ENCODE assay signal across 19 cellular contexts in the genomic region with DNA sequence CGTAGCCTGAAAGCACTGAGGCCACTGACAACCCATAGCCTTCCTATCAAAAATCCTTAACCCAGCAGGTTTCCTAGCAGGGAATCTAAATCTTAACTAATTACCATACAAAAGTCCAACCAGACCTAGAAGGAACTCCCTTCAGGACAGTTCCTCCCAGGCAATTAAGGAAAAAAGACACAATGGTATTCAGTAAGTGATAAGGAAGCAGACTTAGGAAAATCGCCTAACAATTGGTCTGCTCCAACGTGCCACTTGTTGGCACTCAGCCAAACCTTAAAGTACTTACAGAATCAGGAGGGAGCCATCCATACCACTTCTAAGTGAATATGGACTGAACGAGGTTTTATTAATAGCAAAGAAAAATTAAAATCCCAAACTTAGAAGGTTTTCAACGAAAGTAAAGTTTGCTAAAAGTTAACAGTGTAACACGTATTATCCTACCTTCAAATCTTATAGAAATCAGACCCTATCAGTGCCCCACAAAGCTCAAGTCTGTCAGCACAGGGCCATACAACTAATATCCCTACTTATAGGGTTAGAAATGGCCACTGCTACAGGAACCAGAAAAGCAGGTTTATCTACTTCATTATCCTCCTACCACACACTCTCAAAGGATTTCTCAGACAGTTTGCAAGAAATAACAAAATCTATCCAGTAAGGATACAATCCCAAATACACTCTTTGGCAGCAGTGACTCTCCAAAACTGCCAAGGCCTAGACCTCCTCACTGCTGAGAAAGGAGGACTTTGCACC. TPM values are rescaled to one million over a fixed set of nuclear protein-coding genes. Genes with fewer than 3 reads are reported as not detected.
DNase-seq lines count a peak whose midpoint lies in the region; ATAC-seq lines count a peak whose summit lies in the region.
"Had no signal": no experiment of that assay in that cellular context is flagged by ENCODE, and none has a peak within 500 bp of the region (broad histone marks: within the 10 kb centered on the region; RNA-seq: fewer than 3 reads in every experiment).

No MANE protein-coding gene starts in this region.

- no peak overlapping the region for H2BK120ac ChIP-seq in mesendoderm (ENCODE audit: low read depth, low read length)

- no peak overlapping the region for H2AK5ac ChIP-seq in mesendoderm (ENCODE audit: low read length)

- H3K27me3 ChIP-seq in NT2/D1 (ENCODE audit: insufficient read depth, insufficient read length) (peaks cover 35% of the 10 kb centered on the region), mesendoderm (ENCODE audit: insufficient read depth, low read length, poor library complexity) (no peaks in the 10 kb centered on the region)
- H3K27me3 ChIP-seq: BLaER1, heart right ventricle, SJSA1 had no signal

- peak overlapping the region; percentile 29 for H2BK5ac ChIP-seq in mesendoderm (ENCODE audit: low read length)

- DNase-seq in NCI-H1417 (lab: John Stamatoyannopoulos, UW) (peak; percentile 11 to 66 (median 50)), NCI-H1417 treated with DMSO at 0.1 percent for 48 hours (lab: John Stamatoyannopoulos, UW) (no peak), M059J (ENCODE audit: low read depth) (peak; percentile 1), NT2/D1 (ENCODE audit: low read depth, low spot score) (peak; percentile 61), mesendoderm (peak; percentile 97), activated gamma-delta T cell (lab: John Stamatoyannopoulos, UW) (no peak)
- DNase-seq in stimulated activated naive CD4-positive, alpha-beta T cell treated with Interleukin-2 at 50 U/mL for 16 hours (lab: John Stamatoyannopoulos, UW): no peak
- DNase-seq: activated CD4-positive, alpha-beta T cell treated with anti-CD3 and anti-CD28 coated beads, Interleukin-2, amount 50 U/mL, for 48 hours; activated T-cell treated with anti-CD3 and anti-CD28 coated beads for 4 hours; heart right ventricle; IMR-90; MV-4-11; stimulated activated CD4-positive, alpha-beta T cell treated with anti-CD3 and anti-CD28 coated beads, Interleukin-12 subunit alpha, Interleukin-12 subunit beta, amount 100 ng/mL, for 4 hours; stimulated activated CD8-positive, alpha-beta memory T cell treated with anti-CD3 and anti-CD28 coated beads, Interleukin-4, amount 100 ng/mL, for 48 hours; T-helper 17 cell; WERI-Rb-1 had no signal

- H2BK15ac ChIP-seq in mesendoderm (replicated peaks; ENCODE audit: low read depth): no peak overlapping the region

- H3K4me2 ChIP-seq in mesendoderm (ENCODE audit: low read length): no peak overlapping the region
- H3K4me2 ChIP-seq: BLaER1 had no signal

- no peak overlapping the region for H3K18ac ChIP-seq in mesendoderm (ENCODE audit: low read length)

- no peak overlapping the region for H4K5ac ChIP-seq in mesendoderm (ENCODE audit: low read length)

- peaks cover 66% of the 10 kb centered on the region for H3K9me3 ChIP-seq in NT2/D1 (ENCODE audit: insufficient read depth, low read length)
- H3K9me3 ChIP-seq: SJSA1 had no signal

- no peak overlapping the region for H3K9ac ChIP-seq in NT2/D1 (ENCODE audit: insufficient read length, low read depth)
- no peak overlapping the region for H3K9ac ChIP-seq in mesendoderm (ENCODE audit: low read length)
- H3K9ac ChIP-seq: BLaER1 had no signal

- no peak overlapping the region for H4K8ac ChIP-seq in mesendoderm (ENCODE audit: low read depth, low read length)

- WGBS in mesendoderm (ENCODE audit: extremely low coverage, insufficient coverage, low lambda C conversion rate): no CpG with 5 or more reads among the region's 6 CpGs

- no peak overlapping the region for H3K56ac ChIP-seq in mesendoderm (ENCODE audit: low read length)

- H3K4ac ChIP-seq in mesendoderm (ENCODE audit: low read depth, low read length): no peak overlapping the region

- H3K4me1 ChIP-seq in NT2/D1 (ENCODE audit: insufficient read depth, insufficient read length) (peaks cover 2% of the 10 kb centered on the region), mesendoderm (ENCODE audit: control insufficient read depth, low read depth, low read length) (no peaks in the 10 kb centered on the region)
- H3K4me1 ChIP-seq: BLaER1, heart right ventricle, SJSA1 had no signal

- H3K4me3 ChIP-seq in NT2/D1 (ENCODE audit: insufficient read length, low read depth) (no peak overlapping the region), mesendoderm (ENCODE audit: low read length) (no peak overlapping the region)
- H3K4me3 ChIP-seq: BLaER1, heart right ventricle, SJSA1 had no signal

- H3K23ac ChIP-seq in mesendoderm (ENCODE audit: low read length): no peak overlapping the region

- H3K79me2 ChIP-seq in mesendoderm (ENCODE audit: control insufficient read depth, insufficient read depth, low read length): no peaks in the 10 kb centered on the region

- H3K27ac ChIP-seq in mesendoderm (ENCODE audit: low read depth, low read length): peak overlapping the region; percentile 69
- H3K27ac ChIP-seq: BLaER1, heart right ventricle, SJSA1, WERI-Rb-1 had no signal

- no peaks in the 10 kb centered on the region for H3K79me1 ChIP-seq in mesendoderm (ENCODE audit: low read length)

- no peak for ATAC-seq in HG02623 (IDR thresholded peaks at IDR 0.05; ENCODE audit: unreplicated experiment)
- ATAC-seq: heart right ventricle, T-helper 17 cell had no signal

- peaks cover 5% of the 10 kb centered on the region for H3K36me3 ChIP-seq in NT2/D1 (ENCODE audit: insufficient read depth, insufficient read length, low read length)
- H3K36me3 ChIP-seq in mesendoderm (ENCODE audit: control insufficient read depth, insufficient read depth, low read length): no peaks in the 10 kb centered on the region
- H3K36me3 ChIP-seq: SJSA1, WERI-Rb-1 had no signal

RNA-seq across cellular contexts. Expression of a gene that starts 29.0 kb away (rescaled TPM):
- 1.8 TPM in 1 of 2 replicates, not detected in the other for total RNA-seq in M059J (2014; rRNA removed; shearing (Covaris generic))
- 6.6 TPM for polyA plus RNA-seq in mesendoderm (2013, experiment 1 of 2)
- 7.1 TPM for polyA plus RNA-seq in mesendoderm (2013, experiment 2 of 2)
- total RNA-seq: SJSA1 had no signal

Comparison
In these comparisons a context has a peak if more than half of its experiments do, and no peak if none do; other contexts are left out.
1. DNase-seq: peak in NCI-H1417 (3 of 3), M059J (single experiment), NT2/D1 (single experiment) and mesendoderm (single experiment); none in NCI-H1417 treated with DMSO at 0.1 percent for 48 hours (single experiment), stimulated activated naive CD4-positive, alpha-beta T cell treated with Interleukin-2 at 50 U/mL for 16 hours (single experiment) and activated gamma-delta T cell (single experiment).